Comparison of ENCODE assay signal across 1 cellular context in genomic region chr10:104614245-104614831, GRCh38.
A peak's percentile ranks its signal among the peaks of the same experiment; 100 is the strongest.
TF ChIP-seq lines count a peak whose summit lies in the region.

No MANE protein-coding gene starts in this region.

TF ChIP-seq in HepG2, 621 proteins besides CTCF, POLR2A, EP300 and RAD21 (continued from another document):
- TF ChIP-seq, protein P1, sequence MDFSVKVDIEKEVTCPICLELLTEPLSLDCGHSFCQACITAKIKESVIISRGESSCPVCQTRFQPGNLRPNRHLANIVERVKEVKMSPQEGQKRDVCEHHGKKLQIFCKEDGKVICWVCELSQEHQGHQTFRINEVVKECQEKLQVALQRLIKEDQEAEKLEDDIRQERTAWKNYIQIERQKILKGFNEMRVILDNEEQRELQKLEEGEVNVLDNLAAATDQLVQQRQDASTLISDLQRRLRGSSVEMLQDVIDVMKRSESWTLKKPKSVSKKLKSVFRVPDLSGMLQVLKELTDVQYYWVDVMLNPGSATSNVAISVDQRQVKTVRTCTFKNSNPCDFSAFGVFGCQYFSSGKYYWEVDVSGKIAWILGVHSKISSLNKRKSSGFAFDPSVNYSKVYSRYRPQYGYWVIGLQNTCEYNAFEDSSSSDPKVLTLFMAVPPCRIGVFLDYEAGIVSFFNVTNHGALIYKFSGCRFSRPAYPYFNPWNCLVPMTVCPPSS (IDR thresholded peaks at IDR 0.05), result no peak
- no peak for TF ChIP-seq TCF7 (IDR thresholded peaks at IDR 0.05; ENCODE audit: low read depth)
- peak; percentile 24; the same call in 1 of the 2 replicates for TF ChIP-seq SMC3 (IDR thresholded peaks at IDR 0.05; ENCODE audit: low read length)
- TF ChIP-seq SP140L (CRISPR knock-in tag; IDR thresholded peaks at IDR 0.05; ENCODE audit: borderline replicate concordance), result no peak
